16 cellular contexts compared by ENCODE assay signal in the genomic region with DNA sequence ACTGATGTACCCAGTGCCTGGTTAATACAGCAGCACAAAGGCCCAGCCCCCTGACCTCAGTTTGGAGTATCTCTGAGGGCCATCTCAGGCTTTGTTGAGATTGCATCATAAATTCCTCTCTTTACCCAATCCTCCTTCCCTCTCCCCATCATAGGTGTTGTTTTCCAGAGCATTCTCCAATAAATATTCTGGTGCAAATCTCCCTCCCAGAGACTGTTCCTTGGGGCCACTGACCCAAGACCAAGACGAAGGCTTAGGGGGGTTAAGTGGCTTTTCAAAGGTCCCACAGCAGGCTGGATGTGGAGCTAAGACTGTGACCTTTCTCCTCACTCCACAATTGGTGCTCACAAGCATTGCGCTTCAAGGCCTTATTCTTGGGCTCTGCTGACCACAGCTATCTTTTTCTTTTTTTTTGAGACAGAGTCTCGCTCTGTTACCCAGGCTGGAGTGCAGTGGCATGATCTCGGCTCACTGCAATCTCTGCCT.
DNase-seq lines count a peak whose midpoint lies in the region; ATAC-seq, FAIRE-seq and TF ChIP-seq lines count a peak whose summit lies in the region.
"Had no signal": no experiment of that assay in that cellular context is flagged by ENCODE, and none has a peak within 500 bp of the region (broad histone marks: within the 10 kb centered on the region; RNA-seq: fewer than 3 reads in every experiment).

No MANE protein-coding gene starts in this region.

- H3K4me1 Mint-ChIP-seq in activated B cell treated with CpG ODN at 0.5 μM for 24 hours (peaks cover 26% of the 10 kb centered on the region), neural progenitor cell (peaks cover 3% of the 10 kb centered on the region)
- peaks cover 1% of the 10 kb centered on the region for H3K4me1 Mint-ChIP-seq in T-helper 2 cell treated with Interferon-gamma antibody and Interleukin-4, amounts not matched to agents 5 μg/mL and 100 μg/mL, for 36 hours (ENCODE audit: low read depth)
- no peaks in the 10 kb centered on the region for H3K4me1 Mint-ChIP-seq in activated naive CD8-positive, alpha-beta T cell treated with anti-CD3 and anti-CD28 coated beads, Interleukin-2, amount 50 U/mL, for 24 hours

- H3F3A ChIP-seq in neural progenitor cell (ENCODE audit: low read depth): no peaks in the 10 kb centered on the region

- H3K27ac Mint-ChIP-seq in activated B cell treated with CpG ODN at 0.5 μM for 24 hours: peak overlapping the region; percentile 26
- H3K27ac Mint-ChIP-seq in neural progenitor cell: no peak overlapping the region
- no peak overlapping the region for H3K27ac Mint-ChIP-seq in T-helper 2 cell treated with Interferon-gamma antibody and Interleukin-4, amounts not matched to agents 5 μg/mL and 100 μg/mL, for 36 hours
- H3K27ac Mint-ChIP-seq in activated naive CD8-positive, alpha-beta T cell treated with anti-CD3 and anti-CD28 coated beads, Interleukin-2, amount 50 U/mL, for 24 hours: no peak overlapping the region

- in situ Hi-C loops in IMR-90 (cut with MboI; ENCODE audit: low sequenced_read_pairs): no loop called here

- no peak overlapping the region for H4K8ac ChIP-seq in IMR-90 (ENCODE audit: low read depth in 2 of 2, low read length in 2 of 2)

- H2AK9ac ChIP-seq in IMR-90 (replicated peaks; ENCODE audit: low read depth, low read length, poor library complexity): no peak overlapping the region

- no peaks in the 10 kb centered on the region for H3K9me1 ChIP-seq in IMR-90 (ENCODE audit: insufficient read depth, low read length)

- H3K4me1 ChIP-seq in A549: peaks cover 23% of the 10 kb centered on the region
- H3K4me1 ChIP-seq in IMR-90 (ENCODE audit: control insufficient read depth, insufficient read depth, low read length): no peaks in the 10 kb centered on the region; the same call in 1 of the 2 replicates
- H3K4me1 ChIP-seq in neural progenitor cell: no peaks in the 10 kb centered on the region

- no peak overlapping the region for H4K91ac ChIP-seq in IMR-90 (ENCODE audit: insufficient read depth, low read depth, low read length)

- TF ChIP-seq EP300 in A549 (IDR thresholded peaks at IDR 0.05): no peak

- H4K20me1 ChIP-seq in IMR-90 (ENCODE audit: insufficient read depth, low read length) (no peaks in the 10 kb centered on the region), neural progenitor cell (ENCODE audit: low read depth) (no peaks in the 10 kb centered on the region)

- H3K9ac ChIP-seq in IMR-90 (ENCODE audit: low read depth, low read length) (no peak overlapping the region), neural progenitor cell (no peak overlapping the region)

- H2BK20ac ChIP-seq in IMR-90 (ENCODE audit: low read depth, low read length): no peak overlapping the region

- no peak overlapping the region for H3K4me2 ChIP-seq in A549
- no peak overlapping the region for H3K4me2 ChIP-seq in IMR-90 (ENCODE audit: low read depth, low read length)
- no peak overlapping the region for H3K4me2 ChIP-seq in neural progenitor cell

- DNase-seq in A549 (ENCODE audit: low read depth in 1 of 2, low spot score in 1 of 2) (no peak), IMR-90 (no peak), activated B cell treated with CpG ODN at 0.5 μM for 24 hours (no peak), neural progenitor cell (ENCODE audit: low spot score) (no peak), lower leg skin (ENCODE audit: low spot score in 2 of 2) (no peak)
- DNase-seq in T-helper 2 cell treated with Interferon-gamma antibody and Interleukin-4, amounts not matched to agents 5 μg/mL and 100 μg/mL, for 36 hours (ENCODE audit: low spot score): no peak
- no peak for DNase-seq in activated naive CD8-positive, alpha-beta T cell treated with anti-CD3 and anti-CD28 coated beads, Interleukin-2, amount 50 U/mL, for 24 hours
- DNase-seq: DMS153, Kasumi-1, MM.1S, NCI-H1436, NCI-H2029 treated with DMSO at 0.1 percent for 48 hours, NCI-H510A, OCI-M1, SHP77 treated with DMSO at 0.1 percent for 48 hours, SW 1271 had no signal

- no peak overlapping the region for H3K4ac ChIP-seq in IMR-90 (ENCODE audit: low read depth, low read length)

- no peak overlapping the region for H2AK5ac ChIP-seq in IMR-90 (ENCODE audit: low read depth, low read length)

- H3K79me2 ChIP-seq in neural progenitor cell (ENCODE audit: low read depth): no peaks in the 10 kb centered on the region

- no peaks in the 10 kb centered on the region for H3K9me3 Mint-ChIP-seq in activated B cell treated with CpG ODN at 0.5 μM for 24 hours
- H3K9me3 Mint-ChIP-seq in neural progenitor cell: peaks cover 22% of the 10 kb centered on the region
- H3K9me3 Mint-ChIP-seq in T-helper 2 cell treated with Interferon-gamma antibody and Interleukin-4, amounts not matched to agents 5 μg/mL and 100 μg/mL, for 36 hours: peaks cover 26% of the 10 kb centered on the region
- peaks cover 14% of the 10 kb centered on the region for H3K9me3 Mint-ChIP-seq in activated naive CD8-positive, alpha-beta T cell treated with anti-CD3 and anti-CD28 coated beads, Interleukin-2, amount 50 U/mL, for 24 hours

- no peak overlapping the region for H4K5ac ChIP-seq in IMR-90 (ENCODE audit: low read depth, low read length)

- no peak for FAIRE-seq in A549 (lab: Jason Lieb, UNC)

- H3K27me3 Mint-ChIP-seq in activated B cell treated with CpG ODN at 0.5 μM for 24 hours (no peaks in the 10 kb centered on the region), neural progenitor cell (ENCODE audit: insufficient read depth, low read depth) (peaks cover 2% of the 10 kb centered on the region)
- H3K27me3 Mint-ChIP-seq in T-helper 2 cell treated with Interferon-gamma antibody and Interleukin-4, amounts not matched to agents 5 μg/mL and 100 μg/mL, for 36 hours (ENCODE audit: low read depth): no peaks in the 10 kb centered on the region
- H3K27me3 Mint-ChIP-seq in activated naive CD8-positive, alpha-beta T cell treated with anti-CD3 and anti-CD28 coated beads, Interleukin-2, amount 50 U/mL, for 24 hours: no peaks in the 10 kb centered on the region

- no peak overlapping the region for H2BK120ac ChIP-seq in IMR-90 (ENCODE audit: low read depth, low read length)

- H3K14ac ChIP-seq in IMR-90 (replicated peaks; ENCODE audit: low read depth, low read length): no peak overlapping the region

- H3K9me3 ChIP-seq in A549 (peaks cover 25% of the 10 kb centered on the region), IMR-90 (ENCODE audit: control insufficient read depth, insufficient read depth, low read length) (peaks cover 16% of the 10 kb centered on the region), neural progenitor cell (ENCODE audit: low read depth) (peaks cover 8% of the 10 kb centered on the region)

- 87% methylated on average over 4 of the region's 4 CpGs for WGBS in A549 (ENCODE audit: missing lambda C conversion rate)
- WGBS in IMR-90 (ENCODE audit: extremely low coverage in 2 of 2, insufficient read length in 1 of 2), 2 experiments: 100% methylated on average over 1 of the region's 4 CpGs; no CpG with 5 or more reads in 1 of the 2 experiments
- WGBS in lower leg skin, 2 donors: 89 to 92% methylated on average over 4 of the region's 4 CpGs

- H2AFZ ChIP-seq in IMR-90 (replicated peaks; ENCODE audit: low read length, poor library complexity): no peak overlapping the region
- peak overlapping the region; percentile 34 for H2AFZ ChIP-seq in neural progenitor cell (replicated peaks)

- H3K27me3 ChIP-seq in IMR-90 (ENCODE audit: control insufficient read depth, insufficient read depth, low read length) (no peaks in the 10 kb centered on the region), neural progenitor cell (no peaks in the 10 kb centered on the region)

- no peak overlapping the region for H2BK5ac ChIP-seq in IMR-90 (ENCODE audit: low read depth, low read length, poor library complexity, severe bottlenecking)

- TF ChIP-seq POLR2A in A549 (IDR thresholded peaks at IDR 0.05; ENCODE audit: low read length) (no peak), IMR-90 (IDR thresholded peaks at IDR 0.05; ENCODE audit: low read depth, low read length) (no peak), lower leg skin (IDR thresholded peaks at IDR 0.05) (no peak)

- intact Hi-C loops in IMR-90 (cut with micrococcal nuclease): no loop called here
- intact Hi-C loops in activated B cell treated with CpG ODN at 0.5 μM for 24 hours (cut with micrococcal nuclease): no loop called here
- intact Hi-C loops in lower leg skin (cut with DNase I; ENCODE audit: low total_unique reads): no loop called here

- ATAC-seq in A549 (no peak), IMR-90 (ENCODE audit: low read depth) (no peak), activated B cell treated with CpG ODN at 0.5 μM for 24 hours (ENCODE audit: low read depth) (no peak)
- no peak for ATAC-seq in activated naive CD8-positive, alpha-beta T cell treated with anti-CD3 and anti-CD28 coated beads, Interleukin-2, amount 50 U/mL, for 24 hours

- TF ChIP-seq CTCF in A549 (IDR thresholded peaks at IDR 0.05) (no peak), IMR-90 (conservative IDR thresholded peaks at IDR 0.05; ENCODE audit: low read depth, low read length) (no peak), activated B cell treated with CpG ODN at 0.5 μM for 24 hours (IDR thresholded peaks at IDR 0.05) (no peak), neural progenitor cell (IDR thresholded peaks at IDR 0.05) (no peak), lower leg skin (IDR thresholded peaks at IDR 0.05) (no peak)

- H3K23ac ChIP-seq in IMR-90 (ENCODE audit: low read depth, low read length): no peak overlapping the region

- H3K4me3 ChIP-seq in A549 (no peak overlapping the region), IMR-90 (ENCODE audit: insufficient read depth, low read depth, low read length) (no peak overlapping the region), neural progenitor cell (no peak overlapping the region), lower leg skin (ENCODE audit: low read depth, poor library complexity, severe bottlenecking) (no peak overlapping the region)

- no peak overlapping the region for H2BK15ac ChIP-seq in IMR-90 (ENCODE audit: low read depth, low read length)

- H3K18ac ChIP-seq in IMR-90 (ENCODE audit: low read depth, low read length): no peak overlapping the region

- H3K4me3 Mint-ChIP-seq in activated B cell treated with CpG ODN at 0.5 μM for 24 hours (no peak overlapping the region), neural progenitor cell (no peak overlapping the region)
- H3K4me3 Mint-ChIP-seq in T-helper 2 cell treated with Interferon-gamma antibody and Interleukin-4, amounts not matched to agents 5 μg/mL and 100 μg/mL, for 36 hours: no peak overlapping the region
- no peak overlapping the region for H3K4me3 Mint-ChIP-seq in activated naive CD8-positive, alpha-beta T cell treated with anti-CD3 and anti-CD28 coated beads, Interleukin-2, amount 50 U/mL, for 24 hours

- no peaks in the 10 kb centered on the region for H3K36me3 ChIP-seq in IMR-90 (ENCODE audit: control insufficient read depth, insufficient read depth, low read length)
- no peaks in the 10 kb centered on the region for H3K36me3 ChIP-seq in neural progenitor cell

- TF ChIP-seq RAD21 in A549 (conservative IDR thresholded peaks at IDR 0.05 in 1 of 2, IDR thresholded peaks at IDR 0.05 in 1 of 2) (no peak), IMR-90 (IDR thresholded peaks at IDR 0.05; ENCODE audit: low read length) (no peak)

- H3K27ac ChIP-seq in A549 (peak overlapping the region in 1 of 2 experiments; percentile 74; a peak in 3 of 6 replicates), IMR-90 (ENCODE audit: insufficient read depth, low read length) (no peak overlapping the region), neural progenitor cell (no peak overlapping the region)

- POLR2A ChIA-PET in A549 (lab: Yijun Ruan, JAX): no interaction called here
- POLR2A ChIA-PET in IMR-90 (lab: Charles Lee; ENCODE audit: unreplicated experiment): no interaction called here
- POLR2A ChIA-PET in activated B cell treated with CpG ODN at 0.5 μM for 24 hours (lab: Charles Lee): interaction anchor here (0.6 to 1.1 kb wide), 3 partner anchors 14 to 42 kb away, joined by 4 read pairs; no protein-coding TSS in a partner anchor

- H3K56ac ChIP-seq in IMR-90 (ENCODE audit: extremely low read depth, insufficient read depth, low read length): no peak overlapping the region

- H3K79me1 ChIP-seq in IMR-90 (ENCODE audit: low read depth in 1 of 2, low read length in 2 of 2): no peaks in the 10 kb centered on the region

- CTCF ChIA-PET in A549 (lab: Yijun Ruan, JAX): no interaction called here
- CTCF ChIA-PET in IMR-90 (lab: Yijun Ruan, JAX): no interaction called here
- CTCF ChIA-PET in activated B cell treated with CpG ODN at 0.5 μM for 24 hours (lab: Charles Lee): no interaction called here

- dilution Hi-C loops in IMR-90 (cut with HindIII; ENCODE audit: low sequenced_read_pairs, unreplicated experiment): no loop called here

- BruUV-seq in IMR-90 (replicated peaks; lab: Mats Ljungman, UMichigan): no TSS peak

- H3K36me3 Mint-ChIP-seq in activated B cell treated with CpG ODN at 0.5 μM for 24 hours (ENCODE audit: low read depth): no peaks in the 10 kb centered on the region
- H3K36me3 Mint-ChIP-seq in neural progenitor cell: peaks cover 2% of the 10 kb centered on the region
- peaks cover 7% of the 10 kb centered on the region for H3K36me3 Mint-ChIP-seq in T-helper 2 cell treated with Interferon-gamma antibody and Interleukin-4, amounts not matched to agents 5 μg/mL and 100 μg/mL, for 36 hours (ENCODE audit: low read depth)
- peaks cover 7% of the 10 kb centered on the region for H3K36me3 Mint-ChIP-seq in activated naive CD8-positive, alpha-beta T cell treated with anti-CD3 and anti-CD28 coated beads, Interleukin-2, amount 50 U/mL, for 24 hours (ENCODE audit: low read depth)
